Comparison of ENCODE assay signal across 8 cellular contexts in genomic region chr5:172835246-172836030, GRCh38. TPM values are rescaled to one million over a fixed set of nuclear protein-coding genes. Genes with fewer than 3 reads are reported as not detected.
DNase-seq lines count a peak whose midpoint lies in the region; ATAC-seq and TF ChIP-seq lines count a peak whose summit lies in the region.

No MANE protein-coding gene starts in this region.

- ATAC-seq in stimulated activated naive CD8-positive, alpha-beta T cell treated with anti-CD3 and anti-CD28 coated beads, Interleukin-15, Interleukin-2, amounts not matched to agents 100 U/mL and 50 U/mL, for 24 hours, result no peak
- ATAC-seq in HG03175 (IDR thresholded peaks at IDR 0.05; ENCODE audit: unreplicated experiment), result no peak

- TF ChIP-seq CTCF in MCF 10A (IDR thresholded peaks at IDR 0.05; ENCODE audit: unreplicated experiment), result no peak

- no peaks in the 10 kb centered on the region for H3K9me3 ChIP-seq in mononuclear cell (ENCODE audit: low read depth, low read length)

- H3K4me3 ChIP-seq in mononuclear cell (ENCODE audit: low read length), result peak overlapping the region; percentile 58

- no peaks in the 10 kb centered on the region for H3K9me3 Mint-ChIP-seq in stimulated activated naive CD8-positive, alpha-beta T cell treated with anti-CD3 and anti-CD28 coated beads, Interleukin-15, Interleukin-2, amounts not matched to agents 100 ng/mL and 50 ng/mL, for 24 hours
- no peaks in the 10 kb centered on the region for H3K9me3 Mint-ChIP-seq in MCF 10A (ENCODE audit: unreplicated experiment)

- POLR2A ChIA-PET in MCF 10A (lab: Yijun Ruan, JAX), result interaction anchor here (0.6 to 9.2 kb wide), 19 partner anchors 14 to 120 kb away, joined by 3 to 112 read pairs (median 8); partner anchors contain the start of gene DUSP1

- TSS peak; percentile 30 for BruUV-seq in MCF 10A (replicated peaks; lab: Mats Ljungman, UMichigan)

- no peak for DNase-seq in stimulated activated naive CD8-positive, alpha-beta T cell treated with anti-CD3 and anti-CD28 coated beads, Interleukin-15, Interleukin-2, amounts not matched to agents 100 U/mL and 50 U/mL, for 24 hours
- no peak for DNase-seq in MCF 10A (ENCODE audit: unreplicated experiment)
- no peak for DNase-seq in midbrain (lab: John Stamatoyannopoulos, UW)
- no peak for DNase-seq in OCI-M1 (lab: John Stamatoyannopoulos, UW)
- no peak for DNase-seq in iPS-NIHi11 (ENCODE audit: low spot score)

- H3K27me3 Mint-ChIP-seq in stimulated activated naive CD8-positive, alpha-beta T cell treated with anti-CD3 and anti-CD28 coated beads, Interleukin-15, Interleukin-2, amounts not matched to agents 100 ng/mL and 50 ng/mL, for 24 hours, result no peaks in the 10 kb centered on the region
- no peaks in the 10 kb centered on the region for H3K27me3 Mint-ChIP-seq in MCF 10A (ENCODE audit: insufficient read depth, unreplicated experiment)

- H3K27ac Mint-ChIP-seq in stimulated activated naive CD8-positive, alpha-beta T cell treated with anti-CD3 and anti-CD28 coated beads, Interleukin-15, Interleukin-2, amounts not matched to agents 100 ng/mL and 50 ng/mL, for 24 hours, result peak overlapping the region; percentile 49
- H3K27ac Mint-ChIP-seq in MCF 10A (ENCODE audit: low read depth, unreplicated experiment), result peak overlapping the region; percentile 54

- no peaks in the 10 kb centered on the region for H3K36me3 Mint-ChIP-seq in stimulated activated naive CD8-positive, alpha-beta T cell treated with anti-CD3 and anti-CD28 coated beads, Interleukin-15, Interleukin-2, amounts not matched to agents 100 ng/mL and 50 ng/mL, for 24 hours (ENCODE audit: low read depth)
- peaks cover 21% of the 10 kb centered on the region for H3K36me3 Mint-ChIP-seq in MCF 10A (ENCODE audit: insufficient read depth, unreplicated experiment)

- H3K4me1 Mint-ChIP-seq in stimulated activated naive CD8-positive, alpha-beta T cell treated with anti-CD3 and anti-CD28 coated beads, Interleukin-15, Interleukin-2, amounts not matched to agents 100 ng/mL and 50 ng/mL, for 24 hours (ENCODE audit: low read depth), result peaks cover 42% of the 10 kb centered on the region
- peaks cover 48% of the 10 kb centered on the region for H3K4me1 Mint-ChIP-seq in MCF 10A (ENCODE audit: insufficient read depth, unreplicated experiment)

- peak overlapping the region; percentile 82 for H3K4me3 Mint-ChIP-seq in stimulated activated naive CD8-positive, alpha-beta T cell treated with anti-CD3 and anti-CD28 coated beads, Interleukin-15, Interleukin-2, amounts not matched to agents 100 ng/mL and 50 ng/mL, for 24 hours
- peak overlapping the region; percentile 87 for H3K4me3 Mint-ChIP-seq in MCF 10A (ENCODE audit: unreplicated experiment)

- H3K4me1 ChIP-seq in mononuclear cell (ENCODE audit: insufficient read depth, low read length), result peaks cover 60% of the 10 kb centered on the region

- no peaks in the 10 kb centered on the region for H3K27me3 ChIP-seq in mononuclear cell (ENCODE audit: insufficient read depth, low read length)

- intact Hi-C loops in MCF 10A (cut with micrococcal nuclease), result loop anchor here (2.0 kb wide), 2 partner anchors 33 to 75 kb away; no protein-coding TSS in a partner anchor

- CTCF ChIA-PET in MCF 10A (lab: Yijun Ruan, JAX), result interaction anchor here (0.6 to 2.3 kb wide), 18 partner anchors 8 to 124 kb away, joined by 3 to 10 read pairs (median 4); partner anchors contain the start of gene RPL26L1

RNA-seq across cellular contexts. Expression of gene ERGIC1, which starts 1.4 kb away (rescaled TPM):
- total RNA-seq in MCF 10A (2022) (257 and 292 TPM in 2 replicates), mononuclear cell (63.6 TPM)
